18 cellular contexts compared by ENCODE assay signal in genomic region chr10:70368774-70369482, GRCh38. TPM values are rescaled to one million over a fixed set of nuclear protein-coding genes. Genes with fewer than 3 reads are reported as not detected.
DNase-seq lines count a peak whose midpoint lies in the region; FAIRE-seq and TF ChIP-seq lines count a peak whose summit lies in the region.
"Had no signal": no experiment of that assay in that cellular context is flagged by ENCODE, and none has a peak within 500 bp of the region (broad histone marks: within the 10 kb centered on the region; RNA-seq: fewer than 3 reads in every experiment).

No MANE protein-coding gene starts in this region.

- H3K23ac ChIP-seq in H1 (ENCODE audit: insufficient read length) (no peak overlapping the region), mesenchymal stem cell (ENCODE audit: low read length in 2 of 2) (peak overlapping the region in 1 of 2 experiments; percentile 5)

- TF ChIP-seq POLR2A in H1 (IDR thresholded peaks at IDR 0.05; ENCODE audit: control extremely low read depth in 1 of 2, low read depth in 2 of 2, low read length in 2 of 2), result no peak

- TF ChIP-seq RAD21 in H1 (IDR thresholded peaks at IDR 0.05 in 1 of 2, conservative IDR thresholded peaks at IDR 0.05 in 1 of 2; ENCODE audit: low read depth in 2 of 2, low read length in 2 of 2), result no peak

- H3K27me3 Mint-ChIP-seq in mesothelial cell of epicardium (ENCODE audit: low read depth), result no peaks in the 10 kb centered on the region
- H3K27me3 Mint-ChIP-seq: B cell; CD4-positive, alpha-beta T cell had no signal

- TF ChIP-seq CTCF in H1 (IDR thresholded peaks at IDR 0.05; ENCODE audit: control extremely low read depth in 1 of 3, insufficient read depth in 1 of 3, low read depth in 1 of 3, low read length in 3 of 3) (no peak), mesothelial cell of epicardium (IDR thresholded peaks at IDR 0.05; ENCODE audit: unreplicated experiment) (no peak)

- H3K9ac ChIP-seq in HUES48 (ENCODE audit: low read depth, low read length) (no peak overlapping the region), H1 (replicated peaks in 1 of 4; ENCODE audit: extremely low read depth in 1 of 4, low read depth in 3 of 4, low read length in 3 of 4) (no peak overlapping the region), mesenchymal stem cell (ENCODE audit: low read length) (no peak overlapping the region)
- H3K9ac ChIP-seq: GM23248 had no signal

- no peak overlapping the region for H2BK5ac ChIP-seq in H1 (ENCODE audit: low read depth, low read length)
- H2BK5ac ChIP-seq in mesenchymal stem cell (ENCODE audit: low read depth, low read length, poor library complexity, severe bottlenecking), result no peak overlapping the region

- H3K9me3 Mint-ChIP-seq in mesothelial cell of epicardium, result no peaks in the 10 kb centered on the region
- H3K9me3 Mint-ChIP-seq: CD4-positive, alpha-beta T cell had no signal

- no peaks in the 10 kb centered on the region for H3K23me2 ChIP-seq in H1 (ENCODE audit: low read depth, low read length)

- no peak overlapping the region for H3K4me3 ChIP-seq in HUES48 (ENCODE audit: low read depth, low read length)
- no peak overlapping the region for H3K4me3 ChIP-seq in H1 (ENCODE audit: extremely low read depth in 1 of 4, insufficient read depth in 2 of 4, low read depth in 3 of 4, low read length in 4 of 4)
- no peak overlapping the region for H3K4me3 ChIP-seq in mesenchymal stem cell (ENCODE audit: insufficient read depth in 1 of 2, low read depth in 1 of 2, low read length in 2 of 2)
- H3K4me3 ChIP-seq: GM23248, SJCRH30 had no signal

- H3K27ac Mint-ChIP-seq in mesothelial cell of epicardium, result no peak overlapping the region
- H3K27ac Mint-ChIP-seq: B cell; CD4-positive, alpha-beta T cell had no signal

- H3K4me3 Mint-ChIP-seq in mesothelial cell of epicardium, result no peak overlapping the region
- H3K4me3 Mint-ChIP-seq: B cell; CD4-positive, alpha-beta T cell had no signal

- no peak overlapping the region for H3K56ac ChIP-seq in H1 (replicated peaks; ENCODE audit: insufficient read length, low read depth, low read length)

- H3K27me3 ChIP-seq in HUES48 (ENCODE audit: control insufficient read depth, insufficient read depth, low read length), result no peaks in the 10 kb centered on the region
- H3K27me3 ChIP-seq in H1 (replicated peaks in 1 of 4; ENCODE audit: control insufficient read depth in 3 of 4, extremely low read depth in 1 of 4, insufficient read depth in 3 of 4, low read length in 3 of 4), result no peaks in the 10 kb centered on the region
- H3K27me3 ChIP-seq in mesenchymal stem cell (ENCODE audit: control insufficient read depth in 1 of 2, insufficient read depth in 1 of 2, low read length in 2 of 2), result no peaks in the 10 kb centered on the region
- H3K27me3 ChIP-seq: SJCRH30 had no signal

- peak overlapping the region; percentile 19 to 22; a peak in 1 of 4 replicates for H3K4me2 ChIP-seq in H1 (ENCODE audit: insufficient read depth in 1 of 2, low read depth in 2 of 2, low read length in 2 of 2)
- H3K4me2 ChIP-seq in mesenchymal stem cell (ENCODE audit: low read length, poor library complexity, severe bottlenecking), result no peak overlapping the region

- H2AK5ac ChIP-seq in H1 (ENCODE audit: low read depth, low read length), result no peak overlapping the region
- H2AK5ac ChIP-seq in mesenchymal stem cell (ENCODE audit: low read length, severe bottlenecking), result peak overlapping the region; percentile 13

- no peak overlapping the region for H2AFZ ChIP-seq in H1 (ENCODE audit: low read length)
- H2AFZ ChIP-seq in mesenchymal stem cell (ENCODE audit: low read depth, low read length), result no peak overlapping the region
- H2AFZ ChIP-seq: GM23248 had no signal

- 28% methylated on average over 10 of the region's 10 CpGs; no CpG with 5 or more reads in 1 of the 2 experiments for WGBS in H1 (ENCODE audit: extremely low coverage in 1 of 2, insufficient coverage in 1 of 2, insufficient read length in 1 of 2, insufficient replicate concordance in 2 of 2, low coverage in 1 of 2, low lambda C conversion rate in 2 of 2, missing lambda C conversion rate in 1 of 2), 2 experiments
- 76% methylated on average over 7 of the region's 10 CpGs for WGBS in mesenchymal stem cell

- no peak overlapping the region for H3K14ac ChIP-seq in H1 (ENCODE audit: insufficient read length)
- H3K14ac ChIP-seq in mesenchymal stem cell (ENCODE audit: low read length in 2 of 2), result no peak overlapping the region

- H2BK15ac ChIP-seq in H1 (ENCODE audit: low read length) (peak overlapping the region; percentile 48; the same call in 1 of the 2 replicates), mesenchymal stem cell (ENCODE audit: low read depth, poor library complexity, severe bottlenecking) (peak overlapping the region; percentile 48)

- POLR2A ChIA-PET in H1 (lab: Charles Lee; ENCODE audit: partially characterized antibody), result interaction anchor here (0.7 to 1.7 kb wide), 2 partner anchors 21 to 162 kb away, joined by 3 read pairs; no protein-coding TSS in a partner anchor

- 0 out of 3 replicates have a peak, but pooled peaks of 1 of the 2 experiments have one; percentile 2 for TF ChIP-seq EP300 in H1 (IDR thresholded peaks at IDR 0.05; ENCODE audit: borderline replicate concordance in 1 of 2, low read depth in 2 of 2, low read length in 2 of 2)

- H2BK120ac ChIP-seq in H1 (replicated peaks; ENCODE audit: low read depth, low read length) (no peak overlapping the region), mesenchymal stem cell (ENCODE audit: low read depth, low read length) (peak overlapping the region; percentile 11)

- H3K27ac ChIP-seq in HUES48 (ENCODE audit: low read depth, low read length) (peak overlapping the region; percentile 71), H1 (ENCODE audit: low read depth, low read length) (peak overlapping the region; percentile 8; the same call in 1 of the 2 replicates), mesenchymal stem cell (ENCODE audit: low read length, poor library complexity, severe bottlenecking) (no peak overlapping the region)
- H3K27ac ChIP-seq: GM23248, SJCRH30 had no signal

- H4K91ac ChIP-seq in H1 (replicated peaks; ENCODE audit: insufficient read length, low read length) (no peak overlapping the region), mesenchymal stem cell (ENCODE audit: low read length) (peak overlapping the region; percentile 87)

- H3K9me3 ChIP-seq in HUES48 (ENCODE audit: control insufficient read depth, insufficient read depth, low read length), result no peaks in the 10 kb centered on the region
- H3K9me3 ChIP-seq in H1 (ENCODE audit: insufficient read depth in 2 of 2, low read depth in 1 of 2, low read length in 1 of 2), result no peaks in the 10 kb centered on the region
- H3K9me3 ChIP-seq in mesenchymal stem cell (ENCODE audit: control insufficient read depth, low read length), result no peaks in the 10 kb centered on the region
- H3K9me3 ChIP-seq: SJCRH30 had no signal

- no peak overlapping the region for H3K4ac ChIP-seq in H1 (replicated peaks; ENCODE audit: insufficient read length, low read depth, low read length)
- H3K4ac ChIP-seq in mesenchymal stem cell (ENCODE audit: low read depth in 1 of 2, low read length in 2 of 2), result peak overlapping the region; percentile 24 to 35

- H2BK12ac ChIP-seq in H1 (ENCODE audit: low read depth, low read length) (no peak overlapping the region), mesenchymal stem cell (ENCODE audit: low read length in 2 of 2) (peak overlapping the region; percentile 87 to 95)

- H3K4me1 ChIP-seq in HUES48 (ENCODE audit: control insufficient read depth, insufficient read depth, low read length), result peaks cover 17% of the 10 kb centered on the region
- peaks cover 3 to 18% (median 4%) of the 10 kb centered on the region in 4 experiments; a peak in 5 of 7 replicates for H3K4me1 ChIP-seq in H1 (replicated peaks in 1 of 4; ENCODE audit: control insufficient read depth in 3 of 4, insufficient read depth in 4 of 4, low read length in 3 of 4)
- H3K4me1 ChIP-seq in mesenchymal stem cell (ENCODE audit: control insufficient read depth, insufficient read depth, low read depth, low read length), result peaks cover 12% of the 10 kb centered on the region
- H3K4me1 ChIP-seq: SJCRH30 had no signal

- H2BK20ac ChIP-seq in H1 (ENCODE audit: low read length), result peak overlapping the region; percentile 51; the same call in 1 of the 2 replicates

- H3K79me2 ChIP-seq in H1 (ENCODE audit: control insufficient read depth in 1 of 2, insufficient read depth in 2 of 2, low read length in 2 of 2), result no peaks in the 10 kb centered on the region; a peak in 1 of 4 replicates

- H3K36me3 ChIP-seq in HUES48 (ENCODE audit: control insufficient read depth, insufficient read depth, low read length) (peaks cover 4% of the 10 kb centered on the region), H1 (ENCODE audit: control insufficient read depth in 2 of 4, insufficient read depth in 4 of 4, low read length in 3 of 4) (no peaks in the 10 kb centered on the region), mesenchymal stem cell (ENCODE audit: control insufficient read depth in 1 of 2, insufficient read depth in 2 of 2, low read depth in 1 of 2, low read length in 2 of 2) (peaks cover 0 to 11% of the 10 kb centered on the region in 2 experiments)
- H3K36me3 ChIP-seq: SJCRH30 had no signal

- H3K79me1 ChIP-seq in H1 (ENCODE audit: low read depth, low read length), result no peaks in the 10 kb centered on the region; the same call in 1 of the 2 replicates
- H3K79me1 ChIP-seq in mesenchymal stem cell (replicated peaks; ENCODE audit: low read length, poor library complexity, severe bottlenecking), result peaks cover 21% of the 10 kb centered on the region

- no peak overlapping the region for H4K5ac ChIP-seq in H1 (ENCODE audit: insufficient read length, low read depth, low read length)

- peaks cover 2% of the 10 kb centered on the region for H3K36me3 Mint-ChIP-seq in mesothelial cell of epicardium

- H3K18ac ChIP-seq in H1 (ENCODE audit: extremely low read depth, low read length) (no peak overlapping the region), mesenchymal stem cell (ENCODE audit: low read depth in 1 of 2, low read length in 2 of 2) (peak overlapping the region; percentile 50 to 89)

- H4K20me1 ChIP-seq in H1 (replicated peaks in 1 of 2; ENCODE audit: control insufficient read depth in 1 of 2, insufficient read depth in 2 of 2, low read length in 2 of 2), result peaks cover 0 to 5% of the 10 kb centered on the region in 2 experiments

- CTCF ChIA-PET in H1 (lab: Charles Lee; ENCODE audit: partially characterized antibody), result interaction anchor here (0.6 to 18.1 kb wide), 8 partner anchors 9 to 147 kb away, joined by 3 to 329 read pairs (median 4); no protein-coding TSS in a partner anchor

- H3K4me1 Mint-ChIP-seq in mesothelial cell of epicardium, result peaks cover 8% of the 10 kb centered on the region

- DNase-seq in H1 (ENCODE audit: low read depth in 1 of 2, low spot score in 2 of 2) (no peak), mesenchymal stem cell (no peak), urothelium cell line (ENCODE audit: low spot score) (no peak), mesothelial cell of epicardium (ENCODE audit: low spot score in 2 of 2, unreplicated experiment in 2 of 2) (no peak), AML-193 (lab: John Stamatoyannopoulos, UW) (no peak), islet precursor cell (no peak)
- DNase-seq: CD4-positive, alpha-beta T cell; DND-41; GF-D8; GM23248; NCI-H1417; NCI-H1930; NCI-H2171; NCI-H510A; SJCRH30 had no signal

- peak; percentile 42 for FAIRE-seq in H1 (lab: Jason Lieb, UNC)
- peak; percentile 35 for FAIRE-seq in urothelium cell line (lab: Jason Lieb, UNC)
- FAIRE-seq: GM19239 had no signal

- H4K8ac ChIP-seq in H1 (ENCODE audit: extremely low read depth, insufficient read depth, low read length), result no peak overlapping the region
- peak overlapping the region; percentile 84 for H4K8ac ChIP-seq in mesenchymal stem cell (ENCODE audit: low read length)

RNA-seq across cellular contexts. Expression of gene LRRC20, which starts 13.5 kb away (rescaled TPM):
- 25.2 and 27.1 TPM in 2 replicates for total RNA-seq in H1 (2021; fragmentation: NEBNext Ultra II Directional; extraction: Animal tissue kit (Norgen Biotek cat#: 25700))
- 44.5 and 60.2 TPM in 2 replicates for polyA plus RNA-seq in H1 (2011; rRNA removed)
- 53.4 TPM for polyA plus RNA-seq in H1 (2011; cell fraction: cytosol; rRNA removed)
- 53.4 TPM for polyA plus RNA-seq in H1 (2011; cell fraction: nucleus; rRNA removed)
- polyA plus RNA-seq in H1 (2012, experiment 1 of 2), result 16.3 to 31.8 TPM (median 25.4 TPM) in 4 replicates
- polyA plus RNA-seq in H1 (2012, experiment 2 of 2), result 30.6 TPM
- 20.2 TPM for polyA plus RNA-seq in H1 (2013, experiment 1 of 2)
- polyA plus RNA-seq in H1 (2013, experiment 2 of 2), result 21.7 TPM
- 40.6 and 44.5 TPM in 2 replicates for polyA minus RNA-seq in H1 (2011; rRNA and poly(A)+ RNA removed)
- polyA minus RNA-seq in H1 (2011; cell fraction: cytosol; rRNA and poly(A)+ RNA removed), result 12.9 TPM
- polyA minus RNA-seq in H1 (2011; cell fraction: nucleus; rRNA and poly(A)+ RNA removed), result 17.2 TPM
- polyA plus RNA-seq in mesenchymal stem cell (2013, experiment 1 of 2), result 15.0 TPM
- 16.2 TPM for polyA plus RNA-seq in mesenchymal stem cell (2013, experiment 2 of 2)
- 12.2 to 15.7 TPM (median 13.8 TPM) in 3 replicates for total RNA-seq in mesothelial cell of epicardium

RNA-seq across cellular contexts. Expression of gene EIF4EBP2, which starts 35.0 kb away (rescaled TPM):
- total RNA-seq in H1 (2021; fragmentation: NEBNext Ultra II Directional; extraction: Animal tissue kit (Norgen Biotek cat#: 25700)), result 138 and 144 TPM in 2 replicates
- polyA plus RNA-seq in H1 (2011; rRNA removed), result 39.8 and 55.3 TPM in 2 replicates
- 52.3 TPM for polyA plus RNA-seq in H1 (2011; cell fraction: cytosol; rRNA removed)
- 21.0 TPM for polyA plus RNA-seq in H1 (2011; cell fraction: nucleus; rRNA removed)
- polyA plus RNA-seq in H1 (2012, experiment 1 of 2), result 53.7 to 103 TPM (median 70.1 TPM) in 4 replicates
- 48.9 TPM for polyA plus RNA-seq in H1 (2012, experiment 2 of 2)
- 91.9 TPM for polyA plus RNA-seq in H1 (2013, experiment 1 of 2)
- polyA plus RNA-seq in H1 (2013, experiment 2 of 2), result 93.4 TPM
- 97.9 and 109 TPM in 2 replicates for polyA minus RNA-seq in H1 (2011; rRNA and poly(A)+ RNA removed)
- polyA minus RNA-seq in H1 (2011; cell fraction: cytosol; rRNA and poly(A)+ RNA removed), result 67.6 TPM
- polyA minus RNA-seq in H1 (2011; cell fraction: nucleus; rRNA and poly(A)+ RNA removed), result 38.6 TPM
- 48.3 TPM for polyA plus RNA-seq in mesenchymal stem cell (2013, experiment 1 of 2)
- 48.7 TPM for polyA plus RNA-seq in mesenchymal stem cell (2013, experiment 2 of 2)
- 71.1 to 72.3 TPM (median 71.4 TPM) in 3 replicates for total RNA-seq in mesothelial cell of epicardium
